ENCODE assay signal across 21 cellular contexts in the genomic region with DNA sequence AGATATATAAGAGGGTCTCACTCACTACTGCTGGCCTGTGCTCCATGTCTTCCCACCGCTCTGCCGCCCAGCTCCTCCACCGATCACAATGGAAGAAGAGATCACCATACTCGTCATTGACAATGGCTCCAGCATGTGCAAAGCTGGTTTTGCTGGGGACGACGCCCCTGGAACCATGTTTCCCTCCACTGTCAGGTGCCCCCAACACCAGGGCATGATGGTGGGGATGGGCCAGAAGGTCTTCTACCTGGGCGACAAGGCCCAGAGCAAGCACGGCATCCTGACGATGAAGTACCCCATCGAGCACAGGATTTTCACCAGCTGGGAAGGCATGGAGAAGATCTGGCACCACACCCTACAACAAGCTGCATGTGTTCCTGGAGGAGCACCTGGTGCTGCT. TPM values are rescaled to one million over a fixed set of nuclear protein-coding genes. Genes with fewer than 3 reads are reported as not detected.
DNase-seq lines count a peak whose midpoint lies in the region; ATAC-seq and TF ChIP-seq lines count a peak whose summit lies in the region.
"Had no signal": no experiment of that assay in that cellular context is flagged by ENCODE, and none has a peak within 500 bp of the region (broad histone marks: within the 10 kb centered on the region; RNA-seq: fewer than 3 reads in every experiment).

No MANE protein-coding gene starts in this region.

- no peak overlapping the region for H3K4me3 Mint-ChIP-seq in activated CD8-positive, alpha-beta T cell treated with anti-CD3 and anti-CD28 coated beads, Interleukin-2, amount 10 ng/mL, durations not matched to agents 7 days and 5 days
- H3K4me3 Mint-ChIP-seq in activated CD8-positive, alpha-beta T cell treated with anti-CD3 and anti-CD28 coated beads for 36 hours: no peak overlapping the region
- no peak overlapping the region for H3K4me3 Mint-ChIP-seq in osteocyte (ENCODE audit: unreplicated experiment)
- H3K4me3 Mint-ChIP-seq: B cell; CD4-positive, CD25-positive, alpha-beta regulatory T cell; CD8-positive, alpha-beta T cell; HFFc6 had no signal

- peak overlapping the region; percentile 61 for H2AK9ac ChIP-seq in IMR-90 (replicated peaks; ENCODE audit: low read depth, low read length, poor library complexity)

- in situ Hi-C loops in IMR-90 (cut with MboI; ENCODE audit: low sequenced_read_pairs): no loop called here

- peaks cover 12% of the 10 kb centered on the region for H3K9me1 ChIP-seq in IMR-90 (ENCODE audit: insufficient read depth, low read length)

- H2BK120ac ChIP-seq in IMR-90 (ENCODE audit: low read depth, low read length): no peak overlapping the region

- H2AFZ ChIP-seq in IMR-90 (replicated peaks; ENCODE audit: low read length, poor library complexity): no peak overlapping the region

- peaks cover 3 to 16% of the 10 kb centered on the region in 2 experiments; a peak in 3 of 4 replicates for H3K79me1 ChIP-seq in IMR-90 (ENCODE audit: low read depth in 1 of 2, low read length in 2 of 2)

- CTCF ChIA-PET in activated CD8-positive, alpha-beta T cell treated with anti-CD3 and anti-CD28 coated beads, Interleukin-2, amount 10 ng/mL, durations not matched to agents 7 days and 5 days (lab: Charles Lee): interaction anchor here (1.3 kb wide), 1 partner anchor 52 kb away, joined by 3 read pairs; no protein-coding TSS in a partner anchor
- CTCF ChIA-PET in activated CD8-positive, alpha-beta T cell treated with anti-CD3 and anti-CD28 coated beads for 36 hours (lab: Charles Lee): no interaction called here
- CTCF ChIA-PET in IMR-90 (lab: Yijun Ruan, JAX): interaction anchor here (0.6 kb wide), 1 partner anchor 94 kb away, joined by 3 read pairs; no protein-coding TSS in a partner anchor

- no peak overlapping the region for H2BK20ac ChIP-seq in IMR-90 (ENCODE audit: low read depth, low read length)

- H3K14ac ChIP-seq in IMR-90 (replicated peaks; ENCODE audit: low read depth, low read length): no peak overlapping the region

- H4K20me1 ChIP-seq in IMR-90 (ENCODE audit: insufficient read depth, low read length): peaks cover 8% of the 10 kb centered on the region; the same call in 1 of the 2 replicates

- H2AK5ac ChIP-seq in IMR-90 (ENCODE audit: low read depth, low read length): no peak overlapping the region

- no peaks in the 10 kb centered on the region for H3K27me3 Mint-ChIP-seq in activated CD8-positive, alpha-beta T cell treated with anti-CD3 and anti-CD28 coated beads, Interleukin-2, amount 10 ng/mL, durations not matched to agents 7 days and 5 days (ENCODE audit: low read depth)
- H3K27me3 Mint-ChIP-seq in activated CD8-positive, alpha-beta T cell treated with anti-CD3 and anti-CD28 coated beads for 36 hours: no peaks in the 10 kb centered on the region
- H3K27me3 Mint-ChIP-seq in osteocyte (ENCODE audit: unreplicated experiment): no peaks in the 10 kb centered on the region
- H3K27me3 Mint-ChIP-seq: B cell; CD4-positive, CD25-positive, alpha-beta regulatory T cell had no signal

- peaks cover 45% of the 10 kb centered on the region for H3K36me3 ChIP-seq in IMR-90 (ENCODE audit: control insufficient read depth, insufficient read depth, low read length)
- peaks cover 53 to 70% (median 61%) of the 10 kb centered on the region in 4 donors for H3K36me3 ChIP-seq in esophagus muscularis mucosa
- H3K36me3 ChIP-seq in Peyer's patch: peaks cover 0 to 62% (median 0%) of the 10 kb centered on the region in 3 donors

- H2BK5ac ChIP-seq in IMR-90 (ENCODE audit: low read depth, low read length, poor library complexity, severe bottlenecking): no peak overlapping the region

- TF ChIP-seq EP300 in esophagus muscularis mucosa (IDR thresholded peaks at IDR 0.05): no peak

- no peaks in the 10 kb centered on the region for H3K9me3 Mint-ChIP-seq in activated CD8-positive, alpha-beta T cell treated with anti-CD3 and anti-CD28 coated beads, Interleukin-2, amount 10 ng/mL, durations not matched to agents 7 days and 5 days (ENCODE audit: insufficient read depth)
- no peaks in the 10 kb centered on the region for H3K9me3 Mint-ChIP-seq in activated CD8-positive, alpha-beta T cell treated with anti-CD3 and anti-CD28 coated beads for 36 hours
- no peaks in the 10 kb centered on the region for H3K9me3 Mint-ChIP-seq in osteocyte (ENCODE audit: unreplicated experiment)
- H3K9me3 Mint-ChIP-seq: HFFc6 had no signal

- H3K36me3 Mint-ChIP-seq in activated CD8-positive, alpha-beta T cell treated with anti-CD3 and anti-CD28 coated beads, Interleukin-2, amount 10 ng/mL, durations not matched to agents 7 days and 5 days (ENCODE audit: low read depth): peaks cover 49% of the 10 kb centered on the region
- peaks cover 43% of the 10 kb centered on the region for H3K36me3 Mint-ChIP-seq in activated CD8-positive, alpha-beta T cell treated with anti-CD3 and anti-CD28 coated beads for 36 hours (ENCODE audit: low read depth)
- H3K36me3 Mint-ChIP-seq in osteocyte (ENCODE audit: unreplicated experiment): peaks cover 31% of the 10 kb centered on the region

- H4K5ac ChIP-seq in IMR-90 (ENCODE audit: low read depth, low read length): no peak overlapping the region

- POLR2A ChIA-PET in activated CD8-positive, alpha-beta T cell treated with anti-CD3 and anti-CD28 coated beads, Interleukin-2, amount 10 ng/mL, durations not matched to agents 7 days and 5 days (lab: Charles Lee): no interaction called here
- POLR2A ChIA-PET in activated CD8-positive, alpha-beta T cell treated with anti-CD3 and anti-CD28 coated beads for 36 hours (lab: Charles Lee): interaction anchor here (0.6 to 1.6 kb wide), 2 partner anchors 9 kb away, joined by 3 to 5 read pairs; no protein-coding TSS in a partner anchor
- POLR2A ChIA-PET in IMR-90 (lab: Charles Lee; ENCODE audit: unreplicated experiment): no interaction called here

- TF ChIP-seq CTCF in activated CD8-positive, alpha-beta T cell treated with anti-CD3 and anti-CD28 coated beads for 36 hours (IDR thresholded peaks at IDR 0.05): no peak
- TF ChIP-seq CTCF in IMR-90 (conservative IDR thresholded peaks at IDR 0.05; ENCODE audit: low read depth, low read length): no peak
- no peak for TF ChIP-seq CTCF in esophagus muscularis mucosa (IDR thresholded peaks at IDR 0.05)
- TF ChIP-seq CTCF in osteocyte (IDR thresholded peaks at IDR 0.05): no peak
- TF ChIP-seq CTCF in Peyer's patch (IDR thresholded peaks at IDR 0.05): no peak

- TF ChIP-seq POLR2A in IMR-90 (IDR thresholded peaks at IDR 0.05; ENCODE audit: low read depth, low read length): no peak
- TF ChIP-seq POLR2A in esophagus muscularis mucosa (IDR thresholded peaks at IDR 0.05; ENCODE audit: low read depth): no peak
- no peak for TF ChIP-seq POLR2A in Peyer's patch (IDR thresholded peaks at IDR 0.05)

- no peak overlapping the region for H3K23ac ChIP-seq in IMR-90 (ENCODE audit: low read depth, low read length)

- H4K91ac ChIP-seq in IMR-90 (ENCODE audit: insufficient read depth, low read depth, low read length): no peak overlapping the region

- H3K4me1 Mint-ChIP-seq in activated CD8-positive, alpha-beta T cell treated with anti-CD3 and anti-CD28 coated beads, Interleukin-2, amount 10 ng/mL, durations not matched to agents 7 days and 5 days (ENCODE audit: low read depth): no peaks in the 10 kb centered on the region
- H3K4me1 Mint-ChIP-seq in activated CD8-positive, alpha-beta T cell treated with anti-CD3 and anti-CD28 coated beads for 36 hours (ENCODE audit: low read depth): no peaks in the 10 kb centered on the region
- H3K4me1 Mint-ChIP-seq in osteocyte (ENCODE audit: unreplicated experiment): no peaks in the 10 kb centered on the region

- H3K4me3 ChIP-seq in IMR-90 (ENCODE audit: insufficient read depth, low read depth, low read length) (no peak overlapping the region), esophagus muscularis mucosa (no peak overlapping the region), Peyer's patch (no peak overlapping the region)
- H3K4me3 ChIP-seq: BLaER1, HAP-1 had no signal

- dilution Hi-C loops in IMR-90 (cut with HindIII; ENCODE audit: low sequenced_read_pairs, unreplicated experiment): no loop called here

- H2BK15ac ChIP-seq in IMR-90 (ENCODE audit: low read depth, low read length): no peak overlapping the region

- H3K9ac ChIP-seq in IMR-90 (ENCODE audit: low read depth, low read length): no peak overlapping the region
- H3K9ac ChIP-seq: BLaER1 had no signal

- no peak overlapping the region for H3K56ac ChIP-seq in IMR-90 (ENCODE audit: extremely low read depth, insufficient read depth, low read length)

- no peak for TF ChIP-seq RAD21 in IMR-90 (IDR thresholded peaks at IDR 0.05; ENCODE audit: low read length)

- H3K27ac ChIP-seq in IMR-90 (ENCODE audit: insufficient read depth, low read length): no peak overlapping the region
- H3K27ac ChIP-seq in esophagus muscularis mucosa (replicated peaks in 1 of 4): no peak overlapping the region
- no peak overlapping the region for H3K27ac ChIP-seq in Peyer's patch
- H3K27ac ChIP-seq: 22Rv1, BLaER1, C4-2B had no signal

- intact Hi-C loops in activated CD8-positive, alpha-beta T cell treated with anti-CD3 and anti-CD28 coated beads for 36 hours (cut with micrococcal nuclease): no loop called here
- intact Hi-C loops in IMR-90 (cut with micrococcal nuclease): no loop called here
- intact Hi-C loops in esophagus muscularis mucosa (cut with DNase I): no loop called here

- no peak overlapping the region for H4K8ac ChIP-seq in IMR-90 (ENCODE audit: low read depth in 2 of 2, low read length in 2 of 2)

- H3K27ac Mint-ChIP-seq in activated CD8-positive, alpha-beta T cell treated with anti-CD3 and anti-CD28 coated beads, Interleukin-2, amount 10 ng/mL, durations not matched to agents 7 days and 5 days: no peak overlapping the region
- H3K27ac Mint-ChIP-seq in activated CD8-positive, alpha-beta T cell treated with anti-CD3 and anti-CD28 coated beads for 36 hours: no peak overlapping the region
- no peak overlapping the region for H3K27ac Mint-ChIP-seq in osteocyte (ENCODE audit: unreplicated experiment)
- H3K27ac Mint-ChIP-seq: B cell; CD4-positive, CD25-positive, alpha-beta regulatory T cell; CD8-positive, alpha-beta T cell; HFFc6 had no signal

- no peak for ATAC-seq in activated CD8-positive, alpha-beta T cell treated with anti-CD3 and anti-CD28 coated beads, Interleukin-2, amount 10 ng/mL, durations not matched to agents 7 days and 5 days
- no peak for ATAC-seq in activated CD8-positive, alpha-beta T cell treated with anti-CD3 and anti-CD28 coated beads for 36 hours
- ATAC-seq in IMR-90 (ENCODE audit: low read depth) (no peak), HG02970 (IDR thresholded peaks at IDR 0.05; ENCODE audit: low FRiP score, unreplicated experiment) (no peak)
- ATAC-seq: CD8-positive, alpha-beta T cell had no signal

- no peak overlapping the region for H3K4me2 ChIP-seq in IMR-90 (ENCODE audit: low read depth, low read length)
- H3K4me2 ChIP-seq: BLaER1 had no signal

- H3K27me3 ChIP-seq in IMR-90 (ENCODE audit: control insufficient read depth, insufficient read depth, low read length) (no peaks in the 10 kb centered on the region), esophagus muscularis mucosa (no peaks in the 10 kb centered on the region), Peyer's patch (no peaks in the 10 kb centered on the region)
- H3K27me3 ChIP-seq: BLaER1 had no signal

- H3K18ac ChIP-seq in IMR-90 (ENCODE audit: low read depth, low read length): no peak overlapping the region

- WGBS in IMR-90 (ENCODE audit: extremely low coverage in 2 of 2, insufficient read length in 1 of 2), 2 experiments: 95% methylated on average over 5 of the region's 10 CpGs; no CpG with 5 or more reads in 1 of the 2 experiments
- 94% methylated on average over 10 of the region's 10 CpGs for WGBS in esophagus muscularis mucosa

- DNase-seq in activated CD8-positive, alpha-beta T cell treated with anti-CD3 and anti-CD28 coated beads, Interleukin-2, amount 10 ng/mL, durations not matched to agents 7 days and 5 days: peak; percentile 16
- DNase-seq in activated CD8-positive, alpha-beta T cell treated with anti-CD3 and anti-CD28 coated beads for 36 hours: no peak
- DNase-seq in IMR-90: no peak
- DNase-seq in esophagus muscularis mucosa (ENCODE audit: extremely low spot score): peak; percentile 82
- peak; percentile 38 for DNase-seq in osteocyte (ENCODE audit: extremely low spot score, unreplicated experiment)
- DNase-seq in NCI-H1092 (lab: John Stamatoyannopoulos, UW): no peak
- no peak for DNase-seq in Peyer's patch
- DNase-seq: Caco-2; CD4-positive, CD25-positive, alpha-beta regulatory T cell; CD8-positive, alpha-beta T cell; DMS153; DND-41; GOT3; HFFc6 had no signal

- H3K4me1 ChIP-seq in IMR-90 (ENCODE audit: control insufficient read depth, insufficient read depth, low read length) (no peaks in the 10 kb centered on the region), esophagus muscularis mucosa (peaks cover 0 to 4% (median 0%) of the 10 kb centered on the region in 4 donors), Peyer's patch (no peaks in the 10 kb centered on the region)
- H3K4me1 ChIP-seq: Caco-2, HAP-1 had no signal

- BruUV-seq in IMR-90 (replicated peaks; lab: Mats Ljungman, UMichigan): no TSS peak

- no peak overlapping the region for H3K4ac ChIP-seq in IMR-90 (ENCODE audit: low read depth, low read length)

- no peaks in the 10 kb centered on the region for H3K9me3 ChIP-seq in IMR-90 (ENCODE audit: control insufficient read depth, insufficient read depth, low read length)
- no peaks in the 10 kb centered on the region for H3K9me3 ChIP-seq in esophagus muscularis mucosa
- H3K9me3 ChIP-seq in Peyer's patch: no peaks in the 10 kb centered on the region
- H3K9me3 ChIP-seq: Caco-2, HAP-1 had no signal

RNA-seq across cellular contexts. Expression of a gene that starts 24.3 kb away (rescaled TPM):
- 1 to 10 TPM in 1 of 2 experiments, under 1 TPM in 1; 0.39 to 1.1 TPM for total RNA-seq in activated CD8-positive, alpha-beta T cell treated with anti-CD3 and anti-CD28 coated beads, Interleukin-2, amount 10 ng/mL, durations not matched to agents 7 days and 5 days
- 1 to 10 TPM; 1.8 to 2.2 TPM for total RNA-seq in activated CD8-positive, alpha-beta T cell treated with anti-CD3 and anti-CD28 coated beads for 36 hours
- total RNA-seq in IMR-90 (2012; rRNA removed): not detected in 2 replicates
- polyA plus RNA-seq in IMR-90 (2012; rRNA removed): 0.03 TPM in 1 of 2 replicates, not detected in the other
- not detected in 2 replicates for polyA plus RNA-seq in IMR-90 (2012; cell fraction: cytosol; rRNA removed)
- polyA plus RNA-seq in IMR-90 (2012; cell fraction: nucleus; rRNA removed; ENCODE audit: low replicate concordance): 0.32 and 0.50 TPM in 2 replicates
- 1 to 10 TPM in 2 of 4 donors, under 1 TPM in 2; 0.71 to 2.1 (median 1.2) TPM for total RNA-seq in esophagus muscularis mucosa
- total RNA-seq in osteocyte: not detected in 2 replicates
- total RNA-seq in Peyer's patch: 10 to 100 TPM; 11.6 to 87.6 (median 30.2) TPM
- total RNA-seq: CD4-positive, CD25-positive, alpha-beta regulatory T cell; CD8-positive, alpha-beta T cell; HFFc6 had no signal
- polyA plus RNA-seq: AG04450; CD4-positive, CD25-positive, alpha-beta regulatory T cell had no signal

RNA-seq across cellular contexts. Expression of a gene that starts 42.1 kb away (rescaled TPM):
- total RNA-seq in activated CD8-positive, alpha-beta T cell treated with anti-CD3 and anti-CD28 coated beads, Interleukin-2, amount 10 ng/mL, durations not matched to agents 7 days and 5 days: 100 to 1,000 TPM; 138 to 150 TPM
- 100 to 1,000 TPM; 150 to 154 TPM for total RNA-seq in activated CD8-positive, alpha-beta T cell treated with anti-CD3 and anti-CD28 coated beads for 36 hours
- 93.6 and 120 TPM in 2 replicates for total RNA-seq in IMR-90 (2012; rRNA removed)
- polyA plus RNA-seq in IMR-90 (2012; rRNA removed): 89.4 and 109 TPM in 2 replicates
- polyA plus RNA-seq in IMR-90 (2012; cell fraction: cytosol; rRNA removed): 70.0 and 1,836 TPM in 2 replicates
- polyA plus RNA-seq in IMR-90 (2012; cell fraction: nucleus; rRNA removed; ENCODE audit: low replicate concordance): 106 and 537 TPM in 2 replicates
- 10 to 100 TPM; 65.4 to 91.5 (median 73.4) TPM for total RNA-seq in esophagus muscularis mucosa
- total RNA-seq in osteocyte: 129 and 144 TPM in 2 replicates
- total RNA-seq in Peyer's patch: 100 to 1,000 TPM in 1 of 4 donors, 10 to 100 TPM in 3; 44.6 to 167 (median 67.8) TPM

RNA-seq across cellular contexts. Expression of a gene that starts 42.8 kb away (rescaled TPM):
- total RNA-seq in activated CD8-positive, alpha-beta T cell treated with anti-CD3 and anti-CD28 coated beads, Interleukin-2, amount 10 ng/mL, durations not matched to agents 7 days and 5 days: not detected
- total RNA-seq in activated CD8-positive, alpha-beta T cell treated with anti-CD3 and anti-CD28 coated beads for 36 hours: not detected
- total RNA-seq in IMR-90 (2012; rRNA removed) (not detected in 2 replicates), esophagus muscularis mucosa (under 1 TPM in 2 of 4 donors, not detected in 2; 0.17 to 0.52 TPM), osteocyte (not detected in 2 replicates), Peyer's patch (1 to 10 TPM in 2 of 4 donors, not detected in 2; 1.7 to 2.3 TPM)
- not detected in 2 replicates for polyA plus RNA-seq in IMR-90 (2012; rRNA removed)
- polyA plus RNA-seq in IMR-90 (2012; cell fraction: cytosol; rRNA removed): not detected in 2 replicates
- not detected in 2 replicates for polyA plus RNA-seq in IMR-90 (2012; cell fraction: nucleus; rRNA removed; ENCODE audit: low replicate concordance)
- total RNA-seq: B cell; Caco-2; CD8-positive, alpha-beta T cell; HFFc6 had no signal
- polyA plus RNA-seq: AG04450; CD4-positive, CD25-positive, alpha-beta regulatory T cell had no signal

Comparison
In these comparisons a context has a peak if more than half of its experiments do, and no peak if none do; other contexts are left out.
1. DNase-seq: peak in activated CD8-positive, alpha-beta T cell treated with anti-CD3 and anti-CD28 coated beads, Interleukin-2, amount 10 ng/mL, durations not matched to agents 7 days and 5 days (single experiment), esophagus muscularis mucosa (single experiment) and osteocyte (single experiment); none in activated CD8-positive, alpha-beta T cell treated with anti-CD3 and anti-CD28 coated beads for 36 hours (single experiment), IMR-90 (single experiment), NCI-H1092 (single experiment) and Peyer's patch (0 of 3).